In the genomic region with DNA sequence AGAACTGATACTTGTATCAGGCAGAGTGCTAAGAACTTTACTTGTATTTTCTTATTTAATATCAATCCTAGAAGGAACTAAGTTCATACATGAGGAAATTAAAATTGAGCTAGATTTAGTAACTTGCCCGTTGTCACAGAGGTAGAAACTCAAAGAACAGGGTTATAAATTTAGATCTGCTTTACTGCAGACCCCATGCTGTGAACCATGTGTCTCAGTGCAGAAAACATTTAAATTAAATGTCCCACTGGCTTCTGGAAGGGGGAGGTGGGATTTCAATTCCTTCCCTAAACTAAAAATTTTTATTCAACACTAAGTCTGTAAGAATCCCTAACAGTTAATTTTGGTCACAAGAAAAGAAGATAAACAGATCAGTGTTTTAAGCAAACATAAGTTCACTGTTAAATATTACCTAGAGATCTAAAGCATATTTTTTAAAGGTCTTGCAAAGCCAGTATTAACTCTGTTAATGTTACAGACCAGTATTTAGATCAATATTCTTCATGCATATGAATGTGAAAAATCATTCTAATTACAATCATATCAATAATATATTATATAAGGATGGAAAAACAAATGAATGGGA, we compare ENCODE assay signal across 1 cellular context.
TF ChIP-seq lines count a peak whose summit lies in the region.

No MANE protein-coding gene starts in this region.

TF ChIP-seq in GM23338, 12 proteins besides CTCF, POLR2A, EP300 and RAD21:
- TF ChIP-seq EZH2phosphoT487 (IDR thresholded peaks at IDR 0.05; ENCODE audit: unreplicated experiment) (no peak), REST (IDR thresholded peaks at IDR 0.05; ENCODE audit: unreplicated experiment) (no peak), POLR2AphosphoS5 (IDR thresholded peaks at IDR 0.05; ENCODE audit: low read depth) (no peak), JUNB (IDR thresholded peaks at IDR 0.05; ENCODE audit: unreplicated experiment) (no peak), EZH2 (IDR thresholded peaks at IDR 0.05; ENCODE audit: low read depth, unreplicated experiment) (no peak), ZNF114 (CRISPR knock-in tag; IDR thresholded peaks at IDR 0.05) (no peak), STAT1 (IDR thresholded peaks at IDR 0.05; ENCODE audit: unreplicated experiment) (no peak), NANOG (IDR thresholded peaks at IDR 0.05; ENCODE audit: borderline replicate concordance) (no peak), ETS1 (IDR thresholded peaks at IDR 0.05) (no peak), CREB1 (CRISPR knock-in tag; IDR thresholded peaks at IDR 0.05; ENCODE audit: low read depth) (no peak), ZNF331 (CRISPR knock-in tag; IDR thresholded peaks at IDR 0.05; ENCODE audit: low read depth) (no peak)
- TF ChIP-seq, protein P1, sequence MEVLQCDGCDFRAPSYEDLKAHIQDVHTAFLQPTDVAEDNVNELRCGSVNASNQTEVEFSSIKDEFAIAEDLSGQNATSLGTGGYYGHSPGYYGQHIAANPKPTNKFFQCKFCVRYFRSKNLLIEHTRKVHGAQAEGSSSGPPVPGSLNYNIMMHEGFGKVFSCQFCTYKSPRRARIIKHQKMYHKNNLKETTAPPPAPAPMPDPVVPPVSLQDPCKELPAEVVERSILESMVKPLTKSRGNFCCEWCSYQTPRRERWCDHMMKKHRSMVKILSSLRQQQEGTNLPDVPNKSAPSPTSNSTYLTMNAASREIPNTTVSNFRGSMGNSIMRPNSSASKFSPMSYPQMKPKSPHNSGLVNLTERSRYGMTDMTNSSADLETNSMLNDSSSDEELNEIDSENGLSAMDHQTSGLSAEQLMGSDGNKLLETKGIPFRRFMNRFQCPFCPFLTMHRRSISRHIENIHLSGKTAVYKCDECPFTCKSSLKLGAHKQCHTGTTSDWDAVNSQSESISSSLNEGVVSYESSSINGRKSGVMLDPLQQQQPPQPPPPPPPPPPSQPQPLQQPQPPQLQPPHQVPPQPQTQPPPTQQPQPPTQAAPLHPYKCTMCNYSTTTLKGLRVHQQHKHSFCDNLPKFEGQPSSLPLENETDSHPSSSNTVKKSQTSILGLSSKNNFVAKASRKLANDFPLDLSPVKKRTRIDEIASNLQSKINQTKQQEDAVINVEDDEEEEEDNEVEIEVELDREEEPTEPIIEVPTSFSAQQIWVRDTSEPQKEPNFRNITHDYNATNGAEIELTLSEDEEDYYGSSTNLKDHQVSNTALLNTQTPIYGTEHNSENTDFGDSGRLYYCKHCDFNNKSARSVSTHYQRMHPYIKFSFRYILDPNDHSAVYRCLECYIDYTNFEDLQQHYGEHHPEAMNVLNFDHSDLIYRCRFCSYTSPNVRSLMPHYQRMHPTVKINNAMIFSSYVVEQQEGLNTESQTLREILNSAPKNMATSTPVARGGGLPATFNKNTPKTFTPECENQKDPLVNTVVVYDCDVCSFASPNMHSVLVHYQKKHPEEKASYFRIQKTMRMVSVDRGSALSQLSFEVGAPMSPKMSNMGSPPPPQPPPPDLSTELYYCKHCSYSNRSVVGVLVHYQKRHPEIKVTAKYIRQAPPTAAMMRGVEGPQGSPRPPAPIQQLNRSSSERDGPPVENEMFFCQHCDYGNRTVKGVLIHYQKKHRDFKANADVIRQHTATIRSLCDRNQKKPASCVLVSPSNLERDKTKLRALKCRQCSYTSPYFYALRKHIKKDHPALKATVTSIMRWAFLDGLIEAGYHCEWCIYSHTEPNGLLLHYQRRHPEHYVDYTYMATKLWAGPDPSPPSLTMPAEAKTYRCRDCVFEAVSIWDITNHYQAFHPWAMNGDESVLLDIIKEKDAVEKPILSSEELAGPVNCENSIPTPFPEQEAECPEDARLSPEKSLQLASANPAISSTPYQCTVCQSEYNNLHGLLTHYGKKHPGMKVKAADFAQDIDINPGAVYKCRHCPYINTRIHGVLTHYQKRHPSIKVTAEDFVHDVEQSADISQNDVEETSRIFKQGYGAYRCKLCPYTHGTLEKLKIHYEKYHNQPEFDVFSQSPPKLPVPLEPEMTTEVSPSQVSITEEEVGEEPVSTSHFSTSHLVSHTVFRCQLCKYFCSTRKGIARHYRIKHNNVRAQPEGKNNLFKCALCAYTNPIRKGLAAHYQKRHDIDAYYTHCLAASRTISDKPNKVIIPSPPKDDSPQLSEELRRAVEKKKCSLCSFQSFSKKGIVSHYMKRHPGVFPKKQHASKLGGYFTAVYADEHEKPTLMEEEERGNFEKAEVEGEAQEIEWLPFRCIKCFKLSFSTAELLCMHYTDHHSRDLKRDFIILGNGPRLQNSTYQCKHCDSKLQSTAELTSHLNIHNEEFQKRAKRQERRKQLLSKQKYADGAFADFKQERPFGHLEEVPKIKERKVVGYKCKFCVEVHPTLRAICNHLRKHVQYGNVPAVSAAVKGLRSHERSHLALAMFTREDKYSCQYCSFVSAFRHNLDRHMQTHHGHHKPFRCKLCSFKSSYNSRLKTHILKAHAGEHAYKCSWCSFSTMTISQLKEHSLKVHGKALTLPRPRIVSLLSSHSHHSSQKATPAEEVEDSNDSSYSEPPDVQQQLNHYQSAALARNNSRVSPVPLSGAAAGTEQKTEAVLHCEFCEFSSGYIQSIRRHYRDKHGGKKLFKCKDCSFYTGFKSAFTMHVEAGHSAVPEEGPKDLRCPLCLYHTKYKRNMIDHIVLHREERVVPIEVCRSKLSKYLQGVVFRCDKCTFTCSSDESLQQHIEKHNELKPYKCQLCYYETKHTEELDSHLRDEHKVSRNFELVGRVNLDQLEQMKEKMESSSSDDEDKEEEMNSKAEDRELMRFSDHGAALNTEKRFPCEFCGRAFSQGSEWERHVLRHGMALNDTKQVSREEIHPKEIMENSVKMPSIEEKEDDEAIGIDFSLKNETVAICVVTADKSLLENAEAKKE (CRISPR knock-in tag; IDR thresholded peaks at IDR 0.05) = no peak
